26 cellular contexts compared by ENCODE assay signal in the genomic region with DNA sequence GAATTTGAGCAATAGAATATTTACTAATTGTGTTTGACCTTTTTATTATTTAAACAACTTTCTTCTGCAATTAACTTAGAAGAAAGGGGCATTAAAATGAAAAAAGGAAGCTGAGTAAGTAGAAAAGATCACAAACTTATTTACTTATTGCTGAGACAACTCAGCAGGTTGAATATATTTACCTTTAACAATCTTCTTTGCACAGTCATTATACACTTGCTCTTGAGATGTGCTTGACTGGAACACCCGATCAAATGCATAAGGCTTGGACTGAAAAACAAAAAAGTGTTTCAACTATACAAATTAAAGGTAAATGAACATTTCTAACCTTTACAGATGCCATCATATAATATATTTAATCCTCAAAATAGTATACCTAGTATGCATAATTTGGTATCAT.
"Had no signal": no experiment of that assay in that cellular context is flagged by ENCODE, and none has a peak within 500 bp of the region (broad histone marks: within the 10 kb centered on the region; RNA-seq: fewer than 3 reads in every experiment).

No MANE protein-coding gene starts in this region.

- DNase-seq: activated CD4-positive, alpha-beta T cell treated with anti-CD3 and anti-CD28 coated beads, Interleukin-2, amount 10 ng/mL, durations not matched to agents 7 days and 5 days; activated CD4-positive, CD25-positive, alpha-beta regulatory T cell treated with anti-CD3 and anti-CD28 coated beads, Interleukin-2, amount 50 U/mL, for 72 hours; activated CD8-positive, alpha-beta memory T cell treated with anti-CD3 and anti-CD28 coated beads, Interleukin-2, amount 10 ng/mL, durations not matched to agents 7 days and 5 days; activated CD8-positive, alpha-beta T cell treated with anti-CD3 and anti-CD28 coated beads for 36 hours; activated gamma-delta T cell treated with Interleukin-2 at 50 U/mL for 16 hours; activated T-cell treated with anti-CD3 and anti-CD28 coated beads for 4 hours; anterior cingulate cortex; caudate nucleus; dermis blood vessel endothelial cell; effector CD8-positive, alpha-beta T cell; esophagus squamous epithelium; gastrocnemius medialis; head of caudate nucleus; hypothalamus; right cardiac atrium; stimulated activated CD4-positive, alpha-beta T cell treated with anti-CD3 and anti-CD28 coated beads, Interleukin-2, amount 100 ng/mL, for 24 hours; stimulated activated naive CD8-positive, alpha-beta T cell treated with anti-CD3 and anti-CD28 coated beads, Interleukin-15, amount 100 ng/mL, for 72 hours; tibial artery; WERI-Rb-1 had no signal

- H3K27ac ChIP-seq: esophagus squamous epithelium, gastrocnemius medialis, parathyroid adenoma, WERI-Rb-1 had no signal

- H3K4me3 Mint-ChIP-seq: activated CD4-positive, alpha-beta T cell treated with anti-CD3 and anti-CD28 coated beads, Interleukin-2, amount 10 ng/mL, durations not matched to agents 7 days and 5 days; activated CD8-positive, alpha-beta memory T cell treated with anti-CD3 and anti-CD28 coated beads, Interleukin-2, amount 10 ng/mL, durations not matched to agents 7 days and 5 days; activated CD8-positive, alpha-beta T cell treated with anti-CD3 and anti-CD28 coated beads for 36 hours; activated naive CD4-positive, alpha-beta T cell treated with anti-CD3 and anti-CD28 coated beads, Interleukin-2, amount 50 U/mL, for 24 hours; brain; stimulated activated naive CD8-positive, alpha-beta T cell treated with anti-CD3 and anti-CD28 coated beads, Interleukin-15, amount 100 ng/mL, for 72 hours; T-helper 2 cell treated with Interferon-gamma antibody and Interleukin-4, amounts not matched to agents 5 μg/mL and 100 μg/mL, for 36 hours had no signal

- H3K9me3 Mint-ChIP-seq: activated CD4-positive, alpha-beta T cell treated with anti-CD3 and anti-CD28 coated beads, Interleukin-2, amount 10 ng/mL, durations not matched to agents 7 days and 5 days; activated CD8-positive, alpha-beta T cell treated with anti-CD3 and anti-CD28 coated beads for 36 hours; activated naive CD4-positive, alpha-beta T cell treated with anti-CD3 and anti-CD28 coated beads, Interleukin-2, amount 50 U/mL, for 24 hours; brain; natural killer cell treated with Interleukin-12 subunit alpha and Interleukin-12 subunit beta and Interleukin-15 and Interleukin-18, amount 100 ng/mL, for 72 hours; stimulated activated effector memory CD8-positive, alpha-beta T cell treated with anti-CD3 and anti-CD28 coated beads, Interleukin-12 subunit alpha, Interleukin-12 subunit beta, amount 100 ng/mL, for 72 hours; stimulated activated naive CD8-positive, alpha-beta T cell treated with anti-CD3 and anti-CD28 coated beads, Interleukin-15, amount 100 ng/mL, for 72 hours; T-helper 2 cell treated with Interferon-gamma antibody and Interleukin-4, amounts not matched to agents 5 μg/mL and 100 μg/mL, for 36 hours had no signal

- H3K9me3 ChIP-seq: esophagus squamous epithelium, gastrocnemius medialis, tibial artery had no signal

- H3K27ac Mint-ChIP-seq: activated CD4-positive, alpha-beta T cell treated with anti-CD3 and anti-CD28 coated beads, Interleukin-2, amount 10 ng/mL, durations not matched to agents 7 days and 5 days; activated CD8-positive, alpha-beta memory T cell treated with anti-CD3 and anti-CD28 coated beads, Interleukin-2, amount 10 ng/mL, durations not matched to agents 7 days and 5 days; natural killer cell treated with Interleukin-12 subunit alpha and Interleukin-12 subunit beta and Interleukin-15 and Interleukin-18, amount 100 ng/mL, for 72 hours; T-helper 2 cell treated with Interferon-gamma antibody and Interleukin-4, amounts not matched to agents 5 μg/mL and 100 μg/mL, for 36 hours had no signal

- H3K9ac ChIP-seq: parathyroid adenoma had no signal

- H3K4me3 ChIP-seq: esophagus squamous epithelium, gastrocnemius medialis, skin epidermis, tibial artery had no signal

- H3K27me3 Mint-ChIP-seq: activated CD4-positive, alpha-beta T cell treated with anti-CD3 and anti-CD28 coated beads, Interleukin-2, amount 10 ng/mL, durations not matched to agents 7 days and 5 days; activated CD8-positive, alpha-beta memory T cell treated with anti-CD3 and anti-CD28 coated beads, Interleukin-2, amount 10 ng/mL, durations not matched to agents 7 days and 5 days; activated CD8-positive, alpha-beta T cell treated with anti-CD3 and anti-CD28 coated beads for 36 hours; activated naive CD4-positive, alpha-beta T cell treated with anti-CD3 and anti-CD28 coated beads, Interleukin-2, amount 50 U/mL, for 24 hours; natural killer cell treated with Interleukin-12 subunit alpha and Interleukin-12 subunit beta and Interleukin-15 and Interleukin-18, amount 100 ng/mL, for 72 hours; stimulated activated naive CD8-positive, alpha-beta T cell treated with anti-CD3 and anti-CD28 coated beads, Interleukin-15, amount 100 ng/mL, for 72 hours had no signal

- ATAC-seq: activated CD8-positive, alpha-beta memory T cell treated with anti-CD3 and anti-CD28 coated beads, Interleukin-2, amount 10 ng/mL, durations not matched to agents 7 days and 5 days; activated CD8-positive, alpha-beta T cell treated with anti-CD3 and anti-CD28 coated beads for 36 hours; gastrocnemius medialis; natural killer cell treated with Interleukin-12 subunit alpha and Interleukin-12 subunit beta and Interleukin-15 and Interleukin-18, amount 100 ng/mL, for 72 hours; right cardiac atrium; stimulated activated effector memory CD8-positive, alpha-beta T cell treated with anti-CD3 and anti-CD28 coated beads, Interleukin-12 subunit alpha, Interleukin-12 subunit beta, amount 100 ng/mL, for 72 hours; stimulated activated naive CD8-positive, alpha-beta T cell treated with anti-CD3 and anti-CD28 coated beads, Interleukin-15, amount 100 ng/mL, for 72 hours had no signal

- H2AFZ ChIP-seq: parathyroid adenoma had no signal

- H3K27me3 ChIP-seq: esophagus squamous epithelium, gastrocnemius medialis, tibial artery had no signal
